ENCODE assay signal across 14 cellular contexts in the genomic region with DNA sequence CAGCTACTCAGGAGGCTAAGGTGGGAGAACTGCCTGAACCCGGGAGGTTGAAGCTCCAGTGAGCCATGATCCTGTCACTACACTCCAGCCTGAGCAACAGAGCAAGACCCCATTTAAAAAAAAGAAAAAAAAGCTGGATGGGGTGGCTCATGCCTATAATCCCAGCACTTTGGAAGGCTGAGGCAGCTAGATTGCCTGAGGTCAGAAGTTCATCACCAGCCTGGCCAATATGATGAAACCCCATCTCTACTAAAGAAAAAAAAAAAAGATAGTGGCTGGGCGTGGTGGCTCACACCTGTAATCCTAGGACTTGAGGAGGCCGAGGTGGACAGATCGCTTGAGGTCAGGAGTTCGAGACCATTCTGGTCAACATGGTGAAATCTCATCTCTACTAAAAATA. TPM values are rescaled to one million over a fixed set of nuclear protein-coding genes. Genes with fewer than 3 reads are reported as not detected.
DNase-seq lines count a peak whose midpoint lies in the region; ATAC-seq, FAIRE-seq and TF ChIP-seq lines count a peak whose summit lies in the region.
"Had no signal": no experiment of that assay in that cellular context is flagged by ENCODE, and none has a peak within 500 bp of the region (broad histone marks: within the 10 kb centered on the region; RNA-seq: fewer than 3 reads in every experiment).

No MANE protein-coding gene starts in this region.

- H3K27ac Mint-ChIP-seq in activated naive CD4-positive, alpha-beta T cell treated with anti-CD3 and anti-CD28 coated beads, Interleukin-2, amount 50 U/mL, for 72 hours: peak overlapping the region; percentile 94 to 99
- H3K27ac Mint-ChIP-seq in activated naive CD8-positive, alpha-beta T cell treated with anti-CD3 and anti-CD28 coated beads for 36 hours: peak overlapping the region; percentile 97
- peak overlapping the region; percentile 98 for H3K27ac Mint-ChIP-seq in stimulated activated effector memory CD8-positive, alpha-beta T cell treated with anti-CD3 and anti-CD28 coated beads, Interleukin-12 subunit alpha, Interleukin-12 subunit beta, amount 100 ng/mL, for 72 hours

- peaks cover 32 to 39% of the 10 kb centered on the region in 2 donors for H3K36me3 Mint-ChIP-seq in activated naive CD4-positive, alpha-beta T cell treated with anti-CD3 and anti-CD28 coated beads, Interleukin-2, amount 50 U/mL, for 72 hours
- peaks cover 37% of the 10 kb centered on the region for H3K36me3 Mint-ChIP-seq in activated naive CD8-positive, alpha-beta T cell treated with anti-CD3 and anti-CD28 coated beads for 36 hours
- H3K36me3 Mint-ChIP-seq in stimulated activated effector memory CD8-positive, alpha-beta T cell treated with anti-CD3 and anti-CD28 coated beads, Interleukin-12 subunit alpha, Interleukin-12 subunit beta, amount 100 ng/mL, for 72 hours: peaks cover 82% of the 10 kb centered on the region

- peaks cover 37% of the 10 kb centered on the region for H3K4me1 Mint-ChIP-seq in activated naive CD8-positive, alpha-beta T cell treated with anti-CD3 and anti-CD28 coated beads for 36 hours
- peaks cover 61% of the 10 kb centered on the region for H3K4me1 Mint-ChIP-seq in stimulated activated effector memory CD8-positive, alpha-beta T cell treated with anti-CD3 and anti-CD28 coated beads, Interleukin-12 subunit alpha, Interleukin-12 subunit beta, amount 100 ng/mL, for 72 hours

- H3K27me3 Mint-ChIP-seq in activated naive CD8-positive, alpha-beta T cell treated with anti-CD3 and anti-CD28 coated beads for 36 hours: no peaks in the 10 kb centered on the region

- DNase-seq in activated naive CD4-positive, alpha-beta T cell treated with anti-CD3 and anti-CD28 coated beads, Interleukin-2, amount 50 U/mL, for 72 hours (ENCODE audit: low spot score in 2 of 2): no peak
- no peak for DNase-seq in activated naive CD4-positive, alpha-beta T cell treated with Interleukin-2 at 50 U/mL for 16 hours
- DNase-seq in activated naive CD8-positive, alpha-beta T cell treated with anti-CD3 and anti-CD28 coated beads for 36 hours: no peak
- DNase-seq in stimulated activated effector memory CD8-positive, alpha-beta T cell treated with anti-CD3 and anti-CD28 coated beads, Interleukin-12 subunit alpha, Interleukin-12 subunit beta, amount 100 ng/mL, for 72 hours (ENCODE audit: low spot score in 2 of 2): no peak
- no peak for DNase-seq in NCI-H2196 treated with DMSO at 0.1 percent for 48 hours (lab: John Stamatoyannopoulos, UW; ENCODE audit: unreplicated experiment)
- no peak for DNase-seq in urothelium cell line (ENCODE audit: low spot score)
- no peak for DNase-seq in activated CD8-positive, alpha-beta memory T cell treated with anti-CD3 and anti-CD28 coated beads, Interleukin-2, amount 50 U/mL, for 4 hours
- DNase-seq: BE2C, DMS 273 treated with DMSO at 0.1 percent for 48 hours, GOT3, NCI-H1092 treated with DMSO at 0.1 percent for 48 hours, NCI-H1694 treated with DMSO at 0.1 percent for 48 hours, SJCRH30 had no signal

- ATAC-seq in activated naive CD4-positive, alpha-beta T cell treated with anti-CD3 and anti-CD28 coated beads, Interleukin-2, amount 50 U/mL, for 72 hours: no peak
- ATAC-seq in stimulated activated effector memory CD8-positive, alpha-beta T cell treated with anti-CD3 and anti-CD28 coated beads, Interleukin-12 subunit alpha, Interleukin-12 subunit beta, amount 100 ng/mL, for 72 hours: no peak

- H3K4me3 Mint-ChIP-seq in activated naive CD8-positive, alpha-beta T cell treated with anti-CD3 and anti-CD28 coated beads for 36 hours: no peak overlapping the region
- H3K4me3 Mint-ChIP-seq in stimulated activated effector memory CD8-positive, alpha-beta T cell treated with anti-CD3 and anti-CD28 coated beads, Interleukin-12 subunit alpha, Interleukin-12 subunit beta, amount 100 ng/mL, for 72 hours: peak overlapping the region; percentile 96

- FAIRE-seq in urothelium cell line (lab: Jason Lieb, UNC): no peak

- H3K9me3 Mint-ChIP-seq in activated naive CD4-positive, alpha-beta T cell treated with anti-CD3 and anti-CD28 coated beads, Interleukin-2, amount 50 U/mL, for 72 hours: no peaks in the 10 kb centered on the region
- H3K9me3 Mint-ChIP-seq in activated naive CD8-positive, alpha-beta T cell treated with anti-CD3 and anti-CD28 coated beads for 36 hours: no peaks in the 10 kb centered on the region
- H3K9me3 Mint-ChIP-seq in stimulated activated effector memory CD8-positive, alpha-beta T cell treated with anti-CD3 and anti-CD28 coated beads, Interleukin-12 subunit alpha, Interleukin-12 subunit beta, amount 100 ng/mL, for 72 hours: no peaks in the 10 kb centered on the region

TF ChIP-seq in PFSK-1, 5 proteins besides CTCF, POLR2A, EP300 and RAD21:
- TF ChIP-seq, protein P1, sequence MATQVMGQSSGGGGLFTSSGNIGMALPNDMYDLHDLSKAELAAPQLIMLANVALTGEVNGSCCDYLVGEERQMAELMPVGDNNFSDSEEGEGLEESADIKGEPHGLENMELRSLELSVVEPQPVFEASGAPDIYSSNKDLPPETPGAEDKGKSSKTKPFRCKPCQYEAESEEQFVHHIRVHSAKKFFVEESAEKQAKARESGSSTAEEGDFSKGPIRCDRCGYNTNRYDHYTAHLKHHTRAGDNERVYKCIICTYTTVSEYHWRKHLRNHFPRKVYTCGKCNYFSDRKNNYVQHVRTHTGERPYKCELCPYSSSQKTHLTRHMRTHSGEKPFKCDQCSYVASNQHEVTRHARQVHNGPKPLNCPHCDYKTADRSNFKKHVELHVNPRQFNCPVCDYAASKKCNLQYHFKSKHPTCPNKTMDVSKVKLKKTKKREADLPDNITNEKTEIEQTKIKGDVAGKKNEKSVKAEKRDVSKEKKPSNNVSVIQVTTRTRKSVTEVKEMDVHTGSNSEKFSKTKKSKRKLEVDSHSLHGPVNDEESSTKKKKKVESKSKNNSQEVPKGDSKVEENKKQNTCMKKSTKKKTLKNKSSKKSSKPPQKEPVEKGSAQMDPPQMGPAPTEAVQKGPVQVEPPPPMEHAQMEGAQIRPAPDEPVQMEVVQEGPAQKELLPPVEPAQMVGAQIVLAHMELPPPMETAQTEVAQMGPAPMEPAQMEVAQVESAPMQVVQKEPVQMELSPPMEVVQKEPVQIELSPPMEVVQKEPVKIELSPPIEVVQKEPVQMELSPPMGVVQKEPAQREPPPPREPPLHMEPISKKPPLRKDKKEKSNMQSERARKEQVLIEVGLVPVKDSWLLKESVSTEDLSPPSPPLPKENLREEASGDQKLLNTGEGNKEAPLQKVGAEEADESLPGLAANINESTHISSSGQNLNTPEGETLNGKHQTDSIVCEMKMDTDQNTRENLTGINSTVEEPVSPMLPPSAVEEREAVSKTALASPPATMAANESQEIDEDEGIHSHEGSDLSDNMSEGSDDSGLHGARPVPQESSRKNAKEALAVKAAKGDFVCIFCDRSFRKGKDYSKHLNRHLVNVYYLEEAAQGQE (IDR thresholded peaks at IDR 0.05; ENCODE audit: insufficient read depth in 1 of 2, low read depth in 2 of 2, low read length in 2 of 2): no peak
- TF ChIP-seq TAF1 (IDR thresholded peaks at IDR 0.05; ENCODE audit: borderline replicate concordance, insufficient read depth, low read length): no peak
- TF ChIP-seq POLR2AphosphoS5 (IDR thresholded peaks at IDR 0.05; ENCODE audit: low read depth, low read length): peak; percentile 24; the same call in 1 of the 2 replicates
- no peak for TF ChIP-seq FOXP2 (optimal IDR thresholded peaks at IDR 0.05; ENCODE audit: borderline replicate concordance, extremely low read depth, extremely low read length, insufficient read depth)
- TF ChIP-seq SIN3A (IDR thresholded peaks at IDR 0.05; ENCODE audit: borderline replicate concordance, insufficient read depth, low read length): no peak

RNA-seq across cellular contexts. Expression of a gene that starts 15.0 kb away (rescaled TPM):
- 100 to 1,000 TPM; 178 to 245 TPM for total RNA-seq in activated naive CD4-positive, alpha-beta T cell treated with anti-CD3 and anti-CD28 coated beads, Interleukin-2, amount 50 U/mL, for 72 hours
- polyA plus RNA-seq in PFSK-1 (2012; ENCODE audit: insufficient read length, low read depth): 630 TPM
- total RNA-seq in activated naive CD8-positive, alpha-beta T cell treated with anti-CD3 and anti-CD28 coated beads for 36 hours: 100 to 1,000 TPM in 1 of 2 experiments, 10 to 100 TPM in 1; 99.3 to 102 TPM

RNA-seq across cellular contexts. Expression of a gene that starts 39.5 kb away (rescaled TPM):
- total RNA-seq in activated naive CD4-positive, alpha-beta T cell treated with anti-CD3 and anti-CD28 coated beads, Interleukin-2, amount 50 U/mL, for 72 hours: 100 to 1,000 TPM; 108 to 173 TPM
- 147 TPM for polyA plus RNA-seq in PFSK-1 (2012; ENCODE audit: insufficient read length, low read depth)
- total RNA-seq in activated naive CD8-positive, alpha-beta T cell treated with anti-CD3 and anti-CD28 coated beads for 36 hours: 10 to 100 TPM; 71.1 to 74.5 TPM
